Comparison of ENCODE assay signal across 13 cellular contexts in the genomic region with DNA sequence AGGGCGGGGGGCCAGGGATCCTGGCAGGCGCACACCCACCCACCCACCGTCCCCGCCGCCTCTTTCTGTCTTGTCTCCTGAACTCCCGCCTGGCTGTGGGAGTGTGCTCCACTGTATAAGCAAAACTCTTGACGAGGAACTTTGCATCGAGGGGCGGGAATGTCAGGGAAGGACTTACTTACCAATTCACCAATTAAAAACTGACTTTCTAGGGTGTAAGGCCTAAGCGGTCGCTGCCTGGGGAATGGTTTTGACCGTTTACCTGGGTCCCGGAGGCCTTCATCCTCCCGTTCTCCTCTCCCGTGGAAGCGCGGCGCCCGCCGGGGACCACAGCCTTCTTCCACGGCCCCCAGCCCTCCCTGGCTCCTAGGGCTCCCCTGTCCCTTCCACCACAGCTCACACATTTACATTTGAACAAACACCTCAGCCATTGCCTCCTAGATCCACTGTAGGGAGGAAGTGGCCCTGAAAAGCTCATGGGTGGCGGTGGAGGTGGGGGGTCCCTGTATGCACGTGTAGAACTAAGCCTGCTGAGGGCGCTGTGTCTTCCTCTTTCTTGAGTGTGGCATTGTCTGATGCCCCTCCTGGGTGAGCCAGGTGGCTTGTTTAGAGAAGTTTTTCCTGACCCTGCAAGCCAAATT. TPM values are rescaled to one million over a fixed set of nuclear protein-coding genes. Genes with fewer than 3 reads are reported as not detected.
DNase-seq lines count a peak whose midpoint lies in the region; ATAC-seq and TF ChIP-seq lines count a peak whose summit lies in the region.
"Had no signal": no experiment of that assay in that cellular context is flagged by ENCODE, and none has a peak within 500 bp of the region (broad histone marks: within the 10 kb centered on the region; RNA-seq: fewer than 3 reads in every experiment).

No MANE protein-coding gene starts in this region.

- H3K9me3 ChIP-seq in WERI-Rb-1 (ENCODE audit: severe bottlenecking) = no peaks in the 10 kb centered on the region
- no peaks in the 10 kb centered on the region for H3K9me3 ChIP-seq in iPS-18a (ENCODE audit: control insufficient read depth, low read depth, low read length)
- no peaks in the 10 kb centered on the region for H3K9me3 ChIP-seq in stomach smooth muscle (ENCODE audit: control insufficient read depth in 2 of 2, low read length in 2 of 2)
- H3K9me3 ChIP-seq: SJSA1, tibial nerve had no signal

- in situ Hi-C loops in GM13977 (cut with MboI; ENCODE audit: low pct_unique_long_range_greater_than_20kb, low sequenced_read_pairs, unreplicated experiment) = no loop called here

- peak overlapping the region; percentile 18 for H3K9ac ChIP-seq in iPS-18a (ENCODE audit: low read length)
- peak overlapping the region; percentile 21 to 46 for H3K9ac ChIP-seq in stomach smooth muscle (ENCODE audit: low read length in 2 of 2)

- TF ChIP-seq CTCF in WERI-Rb-1 (IDR thresholded peaks at IDR 0.05; ENCODE audit: low read depth, low read length) = peak; percentile 72
- TF ChIP-seq CTCF in GM13977 (IDR thresholded peaks at IDR 0.05; ENCODE audit: extremely low read depth, insufficient read depth, missing control alignments) = no peak

- no peaks in the 10 kb centered on the region for H3K36me3 Mint-ChIP-seq in activated T-cell treated with anti-CD3 and anti-CD28 coated beads, Interleukin-2, amount 50 U/mL, for 72 hours (ENCODE audit: insufficient read depth in 2 of 2)
- H3K36me3 Mint-ChIP-seq in activated T-cell treated with anti-CD3 and anti-CD28 coated beads, Interleukin-2, amount 50 U/mL, for 4 hours (ENCODE audit: insufficient read depth) = no peaks in the 10 kb centered on the region
- H3K36me3 Mint-ChIP-seq: activated CD4-positive, alpha-beta memory T cell treated with anti-CD3 and anti-CD28 coated beads for 36 hours had no signal

- no peak overlapping the region for H3K27ac Mint-ChIP-seq in activated T-cell treated with anti-CD3 and anti-CD28 coated beads, Interleukin-2, amount 50 U/mL, for 72 hours
- H3K27ac Mint-ChIP-seq: activated CD4-positive, alpha-beta memory T cell treated with anti-CD3 and anti-CD28 coated beads for 36 hours had no signal

- no peak for DNase-seq in activated T-cell treated with anti-CD3 and anti-CD28 coated beads, Interleukin-2, amount 50 U/mL, for 72 hours
- DNase-seq in activated T-cell treated with anti-CD3 and anti-CD28 coated beads, Interleukin-2, amount 50 U/mL, for 4 hours = no peak
- DNase-seq in WERI-Rb-1 (peak; percentile 77), KG1 (lab: John Stamatoyannopoulos, UW) (no peak), NCI-H345 treated with DMSO at 0.1 percent for 48 hours (lab: John Stamatoyannopoulos, UW; ENCODE audit: unreplicated experiment) (no peak), GM13977 (ENCODE audit: low spot score) (no peak)
- DNase-seq: activated CD4-positive, alpha-beta memory T cell treated with anti-CD3 and anti-CD28 coated beads for 36 hours; NCI-H2081 had no signal

- peaks cover 83% of the 10 kb centered on the region for H3K27me3 Mint-ChIP-seq in activated T-cell treated with anti-CD3 and anti-CD28 coated beads, Interleukin-2, amount 50 U/mL, for 72 hours (ENCODE audit: low read depth)
- H3K27me3 Mint-ChIP-seq in activated T-cell treated with anti-CD3 and anti-CD28 coated beads, Interleukin-2, amount 50 U/mL, for 4 hours (ENCODE audit: low read depth) = peaks cover 82% of the 10 kb centered on the region

- H3K27me3 ChIP-seq in WERI-Rb-1 (ENCODE audit: insufficient read depth, low read depth, severe bottlenecking) = no peaks in the 10 kb centered on the region
- peaks cover 20% of the 10 kb centered on the region for H3K27me3 ChIP-seq in iPS-18a (ENCODE audit: control insufficient read depth, insufficient read depth, low read length)
- peaks cover 3 to 11% of the 10 kb centered on the region in 2 donors for H3K27me3 ChIP-seq in stomach smooth muscle (ENCODE audit: control insufficient read depth in 1 of 2, insufficient read depth in 2 of 2, low read length in 2 of 2)

- peaks cover 18% of the 10 kb centered on the region for H3K4me1 Mint-ChIP-seq in activated T-cell treated with anti-CD3 and anti-CD28 coated beads, Interleukin-2, amount 50 U/mL, for 72 hours (ENCODE audit: low read depth)
- H3K4me1 Mint-ChIP-seq in activated T-cell treated with anti-CD3 and anti-CD28 coated beads, Interleukin-2, amount 50 U/mL, for 4 hours (ENCODE audit: low read depth) = peaks cover 13% of the 10 kb centered on the region

- H3K4me3 ChIP-seq in WERI-Rb-1 (ENCODE audit: low read depth, low read length) (peak overlapping the region; percentile 43), iPS-18a (ENCODE audit: low read length) (peak overlapping the region; percentile 54), stomach smooth muscle (ENCODE audit: low read length in 2 of 2) (peak overlapping the region; percentile 3 to 62)
- H3K4me3 ChIP-seq: SJSA1 had no signal

- H3K4me1 ChIP-seq in iPS-18a (ENCODE audit: control insufficient read depth, low read depth, low read length) (peaks cover 30% of the 10 kb centered on the region), stomach smooth muscle (ENCODE audit: control insufficient read depth, insufficient read depth, low read length) (peaks cover 27% of the 10 kb centered on the region)

- ATAC-seq in activated T-cell treated with anti-CD3 and anti-CD28 coated beads, Interleukin-2, amount 50 U/mL, for 72 hours (replicated peaks in 1 of 2) = peak in 1 of 2 donors; percentile 5
- no peak for ATAC-seq in activated T-cell treated with anti-CD3 and anti-CD28 coated beads, Interleukin-2, amount 50 U/mL, for 4 hours

- H3K4me3 Mint-ChIP-seq in activated T-cell treated with anti-CD3 and anti-CD28 coated beads, Interleukin-2, amount 50 U/mL, for 72 hours = peak overlapping the region; percentile 47 to 53
- no peak overlapping the region for H3K4me3 Mint-ChIP-seq in activated T-cell treated with anti-CD3 and anti-CD28 coated beads, Interleukin-2, amount 50 U/mL, for 4 hours
- H3K4me3 Mint-ChIP-seq: activated CD4-positive, alpha-beta memory T cell treated with anti-CD3 and anti-CD28 coated beads for 36 hours had no signal

- no peaks in the 10 kb centered on the region for H3K9me3 Mint-ChIP-seq in activated T-cell treated with anti-CD3 and anti-CD28 coated beads, Interleukin-2, amount 50 U/mL, for 72 hours
- H3K9me3 Mint-ChIP-seq in activated T-cell treated with anti-CD3 and anti-CD28 coated beads, Interleukin-2, amount 50 U/mL, for 4 hours = no peaks in the 10 kb centered on the region
- H3K9me3 Mint-ChIP-seq: activated CD4-positive, alpha-beta memory T cell treated with anti-CD3 and anti-CD28 coated beads for 36 hours had no signal

- no peaks in the 10 kb centered on the region; the same call in none of the 2 replicates for H3K36me3 ChIP-seq in WERI-Rb-1
- no peaks in the 10 kb centered on the region for H3K36me3 ChIP-seq in iPS-18a (ENCODE audit: control insufficient read depth, low read depth, low read length)
- H3K36me3 ChIP-seq in stomach smooth muscle (ENCODE audit: control insufficient read depth in 2 of 2, insufficient read depth in 2 of 2, low read length in 2 of 2) = no peaks in the 10 kb centered on the region
- H3K36me3 ChIP-seq: SJSA1, tibial nerve had no signal

- H3K27ac ChIP-seq in WERI-Rb-1 = peak overlapping the region; percentile 96
- H3K27ac ChIP-seq in iPS-18a (ENCODE audit: low read length) = no peak overlapping the region
- H3K27ac ChIP-seq in stomach smooth muscle (ENCODE audit: low read length) = peak overlapping the region; percentile 24
- H3K27ac ChIP-seq: SJSA1 had no signal

RNA-seq across cellular contexts. Expression of a gene that starts 8.9 kb away (rescaled TPM):
- under 1 TPM; 0.19 to 0.30 TPM for total RNA-seq in activated T-cell treated with anti-CD3 and anti-CD28 coated beads, Interleukin-2, amount 50 U/mL, for 72 hours
- under 1 TPM in 1 of 3 donors, not detected in 2; 0.08 TPM for total RNA-seq in activated T-cell treated with anti-CD3 and anti-CD28 coated beads, Interleukin-2, amount 50 U/mL, for 4 hours
- total RNA-seq: HT1080, SJSA1 had no signal

RNA-seq across cellular contexts. Expression of a gene that starts 20.5 kb away (rescaled TPM):
- total RNA-seq in activated T-cell treated with anti-CD3 and anti-CD28 coated beads, Interleukin-2, amount 50 U/mL, for 72 hours = 10 to 100 TPM; 24.7 to 25.5 TPM
- total RNA-seq in activated T-cell treated with anti-CD3 and anti-CD28 coated beads, Interleukin-2, amount 50 U/mL, for 4 hours = 10 to 100 TPM; 38.3 to 42.0 (median 40.3) TPM

RNA-seq across cellular contexts. Expression of a gene that starts 20.7 kb away (rescaled TPM):
- 1 to 10 TPM; 4.5 to 5.3 TPM for total RNA-seq in activated T-cell treated with anti-CD3 and anti-CD28 coated beads, Interleukin-2, amount 50 U/mL, for 72 hours
- 1 to 10 TPM; 3.6 to 4.8 (median 4.3) TPM for total RNA-seq in activated T-cell treated with anti-CD3 and anti-CD28 coated beads, Interleukin-2, amount 50 U/mL, for 4 hours

RNA-seq across cellular contexts. Expression of a gene that starts 24.5 kb away (rescaled TPM):
- 10 to 100 TPM; 39.4 to 47.3 TPM for total RNA-seq in activated T-cell treated with anti-CD3 and anti-CD28 coated beads, Interleukin-2, amount 50 U/mL, for 72 hours
- 10 to 100 TPM; 36.8 to 47.9 (median 46.7) TPM for total RNA-seq in activated T-cell treated with anti-CD3 and anti-CD28 coated beads, Interleukin-2, amount 50 U/mL, for 4 hours

RNA-seq across cellular contexts. Expression of a gene that starts 48.2 kb away (rescaled TPM):
- 1 to 10 TPM in 1 of 2 donors, under 1 TPM in 1; 0.83 to 1.3 TPM for total RNA-seq in activated T-cell treated with anti-CD3 and anti-CD28 coated beads, Interleukin-2, amount 50 U/mL, for 72 hours
- total RNA-seq in activated T-cell treated with anti-CD3 and anti-CD28 coated beads, Interleukin-2, amount 50 U/mL, for 4 hours = 1 to 10 TPM in 1 of 3 donors, under 1 TPM in 2; 0.37 to 1.1 (median 0.60) TPM
